ENCODE assay signal across 19 cellular contexts in genomic region chr21:34700605-34701004, GRCh38. TPM values are rescaled to one million over a fixed set of nuclear protein-coding genes. Genes with fewer than 3 reads are reported as not detected.
"Had no signal": no experiment of that assay in that cellular context is flagged by ENCODE, and none has a peak within 500 bp of the region (broad histone marks: within the 10 kb centered on the region; RNA-seq: fewer than 3 reads in every experiment).

No MANE protein-coding gene starts in this region.

- ATAC-seq: gastroesophageal sphincter; left colon; naive thymus-derived CD8-positive, alpha-beta T cell had no signal

- H3K36me3 ChIP-seq: esophagus squamous epithelium, gastroesophageal sphincter, neutrophil, right atrium auricular region, sigmoid colon had no signal

- H3K27ac ChIP-seq: esophagus squamous epithelium, gastroesophageal sphincter, neutrophil, right atrium auricular region, sigmoid colon, stomach had no signal

- H3K4me1 ChIP-seq: gastroesophageal sphincter, right atrium auricular region, sigmoid colon had no signal

- DNase-seq: cerebellar nuclear complex; dermis blood vessel endothelial cell; esophagus squamous epithelium; foreskin fibroblast; glutamatergic neuron; islet precursor cell; left colon; mammary epithelial cell; naive thymus-derived CD8-positive, alpha-beta T cell; posterior cingulate gyrus; sigmoid colon; stimulated activated CD4-positive, alpha-beta T cell treated with anti-CD3 and anti-CD28 coated beads, Interleukin-2, amount 100 ng/mL, for 24 hours; stimulated activated CD4-positive, alpha-beta T cell treated with anti-CD3 and anti-CD28 coated beads, Interleukin-4, amount 100 ng/mL, for 4 hours; stimulated activated naive CD4-positive, alpha-beta T cell; stomach had no signal

- H3K27me3 ChIP-seq: esophagus squamous epithelium, right atrium auricular region, sigmoid colon had no signal

- H3K9me3 ChIP-seq: esophagus squamous epithelium, gastroesophageal sphincter, neutrophil, right atrium auricular region, sigmoid colon, stomach had no signal

- H3K4me3 ChIP-seq: esophagus squamous epithelium, gastroesophageal sphincter, right atrium auricular region, sigmoid colon, skin epidermis, stomach had no signal

RNA-seq across cellular contexts. Expression of gene CLIC6, which starts 31.8 kb away (rescaled TPM):
- total RNA-seq: dermis blood vessel endothelial cell had no signal
- polyA plus RNA-seq: mammary epithelial cell had no signal
